Comparison of ENCODE assay signal across 14 cellular contexts in genomic region chr20:32282461-32282860, GRCh38. TPM values are rescaled to one million over a fixed set of nuclear protein-coding genes. Genes with fewer than 3 reads are reported as not detected.
DNase-seq lines count a peak whose midpoint lies in the region; ATAC-seq, FAIRE-seq and TF ChIP-seq lines count a peak whose summit lies in the region.
"Had no signal": no experiment of that assay in that cellular context is flagged by ENCODE, and none has a peak within 500 bp of the region (broad histone marks: within the 10 kb centered on the region; RNA-seq: fewer than 3 reads in every experiment).

No MANE protein-coding gene starts in this region.

- 97% methylated on average over 4 of the region's 4 CpGs for WGBS in HepG2 (ENCODE audit: low lambda C conversion rate)

- no peak for FAIRE-seq in HepG2 (lab: Jason Lieb, UNC)

- H3K27me3 ChIP-seq in HepG2 (ENCODE audit: control insufficient read depth in 1 of 2, insufficient read depth in 2 of 2, low read length in 2 of 2), result no peaks in the 10 kb centered on the region; a peak in 1 of 5 replicates
- H3K27me3 ChIP-seq in GM23338 (ENCODE audit: insufficient read depth), result no peaks in the 10 kb centered on the region
- H3K27me3 ChIP-seq: neural progenitor cell had no signal

- H3K4me1 Mint-ChIP-seq in GM23338, result peaks cover 5% of the 10 kb centered on the region; the same call in 2 of the 3 replicates

- peak; percentile 80 for DNase-seq in COLO668 (lab: John Stamatoyannopoulos, UW; ENCODE audit: unreplicated experiment)
- peak; percentile 89 for DNase-seq in NCI-H1105 (lab: John Stamatoyannopoulos, UW)
- peak; percentile 72 to 76 for DNase-seq in SHP77 (lab: John Stamatoyannopoulos, UW)
- no peak for DNase-seq in HepG2 (ENCODE audit: low spot score)
- no peak for DNase-seq in iPS-NIHi11 (ENCODE audit: low spot score)
- no peak for DNase-seq in NCI-H187 treated with DMSO at 0.1 percent for 48 hours (lab: John Stamatoyannopoulos, UW)
- DNase-seq in GM23338 (ENCODE audit: low spot score), result no peak
- DNase-seq in superior temporal gyrus (ENCODE audit: extremely low spot score), result no peak
- DNase-seq: effector CD4-positive, alpha-beta T cell; EL; HFFc6; NCI-H187 had no signal

- H3K4me3 ChIP-seq in HepG2 (replicated peaks in 1 of 3; ENCODE audit: insufficient read depth in 1 of 3, low read depth in 2 of 3, low read length in 3 of 3) (no peak overlapping the region), GM23338 (no peak overlapping the region)
- H3K4me3 ChIP-seq: neural progenitor cell had no signal

- peaks cover 7 to 15% of the 10 kb centered on the region in 2 experiments; a peak in 4 of 5 replicates for H3K36me3 ChIP-seq in HepG2 (replicated peaks in 1 of 2; ENCODE audit: control insufficient read depth in 1 of 2, insufficient read depth in 2 of 2, low read length in 2 of 2)
- no peaks in the 10 kb centered on the region for H3K36me3 ChIP-seq in GM23338 (ENCODE audit: insufficient read depth)
- H3K36me3 ChIP-seq: neural progenitor cell had no signal

- H3K9me2 ChIP-seq in GM23338 (ENCODE audit: insufficient read depth), result no peaks in the 10 kb centered on the region

- H2AFZ ChIP-seq in HepG2 (ENCODE audit: low read length) (no peak overlapping the region), GM23338 (no peak overlapping the region)
- H2AFZ ChIP-seq: neural progenitor cell had no signal

- H3K9ac ChIP-seq in HepG2 (ENCODE audit: insufficient read depth, low read depth, low read length), result no peak overlapping the region
- H3K9ac ChIP-seq: neural progenitor cell had no signal

- POLR2A ChIA-PET in HepG2 (lab: Yijun Ruan, JAX), result no interaction called here

- TF ChIP-seq CTCF in HepG2 (CRISPR knock-in tag; IDR thresholded peaks at IDR 0.05) (no peak), GM23338 (conservative IDR thresholded peaks at IDR 0.05; ENCODE audit: low read depth in 2 of 2) (no peak)

- CTCF ChIA-PET in HepG2 (lab: Yijun Ruan, JAX; ENCODE audit: low intra/inter-chr PET ratio, low total read pairs), result no interaction called here

- H3K27ac ChIP-seq in HepG2 (ENCODE audit: extremely low read length, insufficient read depth, low read length) (no peak overlapping the region), GM23338 (ENCODE audit: low read depth) (no peak overlapping the region)
- H3K27ac ChIP-seq: neural progenitor cell had no signal

- H3K27me3 Mint-ChIP-seq in GM23338 (ENCODE audit: insufficient read depth, low read depth, poor library complexity), result no peaks in the 10 kb centered on the region

- no peaks in the 10 kb centered on the region; the same call in none of the 2 replicates for H3F3A ChIP-seq in GM23338 (replicated peaks; ENCODE audit: low read depth)

- in situ Hi-C loops in HepG2 (cut with HindIII; ENCODE audit: extremely low pct_ligation_motif_present, low pct_unique_long_range_greater_than_20kb), result no loop called here

- TF ChIP-seq EP300 in HepG2 (IDR thresholded peaks at IDR 0.05; ENCODE audit: low read depth in 2 of 2, low read length in 2 of 2) (no peak), HepG2 (CRISPR knock-in tag; IDR thresholded peaks at IDR 0.05; ENCODE audit: borderline replicate concordance) (no peak)

- no peak for TF ChIP-seq RAD21 in HepG2 (CRISPR knock-in tag; IDR thresholded peaks at IDR 0.05)

- H3K79me2 ChIP-seq in HepG2 (ENCODE audit: insufficient read depth, low read length) (peaks cover 27% of the 10 kb centered on the region), GM23338 (replicated peaks; ENCODE audit: insufficient read depth) (peaks cover 45% of the 10 kb centered on the region)

- intact Hi-C loops in HepG2 (cut with micrococcal nuclease; ENCODE audit: unreplicated experiment), result no loop called here

- ATAC-seq in HepG2 (no peak), GM23338 (no peak)

- BruUV-seq in HepG2 (replicated peaks; lab: Mats Ljungman, UMichigan), result no TSS peak

- H4K20me1 ChIP-seq in HepG2 (ENCODE audit: insufficient read depth, low read length) (no peaks in the 10 kb centered on the region), GM23338 (replicated peaks; ENCODE audit: insufficient read depth) (peaks cover 38% of the 10 kb centered on the region)

- no peak overlapping the region for H3K27ac Mint-ChIP-seq in GM23338
- H3K27ac Mint-ChIP-seq: HFFc6; neural progenitor cell; T-helper 1 cell treated with Interleukin-12 subunit alpha and Interleukin-12 subunit beta and Interleukin-4 antibody, amounts not matched to agents 30 μg/mL and 1 μg/mL, for 36 hours had no signal

- no peaks in the 10 kb centered on the region for H3K9me3 ChIP-seq in HepG2 (ENCODE audit: low read length)

- no peak overlapping the region for H3K4me2 ChIP-seq in HepG2 (ENCODE audit: low read depth, low read length)
- no peak overlapping the region for H3K4me2 ChIP-seq in GM23338
- H3K4me2 ChIP-seq: neural progenitor cell had no signal

- no peak overlapping the region for H3K4me3 Mint-ChIP-seq in GM23338
- H3K4me3 Mint-ChIP-seq: HFFc6; neural progenitor cell; T-helper 1 cell treated with Interleukin-12 subunit alpha and Interleukin-12 subunit beta and Interleukin-4 antibody, amounts not matched to agents 30 μg/mL and 1 μg/mL, for 36 hours had no signal

- no peaks in the 10 kb centered on the region for H3K36me3 Mint-ChIP-seq in GM23338 (ENCODE audit: low read depth)
- H3K36me3 Mint-ChIP-seq: neural progenitor cell had no signal

- H3K4me1 ChIP-seq in HepG2 (ENCODE audit: insufficient read depth, low read length) (peaks cover 54% of the 10 kb centered on the region), GM23338 (ENCODE audit: insufficient read depth) (peaks cover 6% of the 10 kb centered on the region)

- no peak for TF ChIP-seq POLR2A in HepG2 (IDR thresholded peaks at IDR 0.05; ENCODE audit: insufficient read depth in 1 of 2, low read depth in 2 of 2, low read length in 2 of 2)

- no peaks in the 10 kb centered on the region for H3K9me3 Mint-ChIP-seq in GM23338
- H3K9me3 Mint-ChIP-seq: HFFc6; neural progenitor cell; T-helper 1 cell treated with Interleukin-12 subunit alpha and Interleukin-12 subunit beta and Interleukin-4 antibody, amounts not matched to agents 30 μg/mL and 1 μg/mL, for 36 hours had no signal

TF ChIP-seq in HepG2, 621 proteins besides CTCF, POLR2A, EP300 and RAD21 (continues in another document):
- TF ChIP-seq MAFK (conservative IDR thresholded peaks at IDR 0.05 in 1 of 2, IDR thresholded peaks at IDR 0.05 in 1 of 2; ENCODE audit: low read length in 2 of 2) (peak; percentile 29 to 42; a peak in 2 of 4 replicates), CSRNP1 (CRISPR knock-in tag; IDR thresholded peaks at IDR 0.05) (no peak)

RNA-seq across cellular contexts. Expression of gene KIF3B, which starts 5.0 kb away (rescaled TPM):
- total RNA-seq in HepG2 (2016; rRNA removed; fragmentation: Illumina TruSeq; extraction: Trizol), result 28.8 and 36.4 TPM in 2 replicates
- 3.9 and 4.3 TPM in 2 replicates for total RNA-seq in HepG2 (2016; cell fraction: cytosol; rRNA removed; fragmentation: Illumina TruSeq; extraction: Trizol; ENCODE audit: low read depth)
- 28.4 and 33.3 TPM in 2 replicates for total RNA-seq in HepG2 (2016; cell fraction: insoluble cytoplasmic fraction; rRNA removed; fragmentation: Illumina TruSeq; extraction: Trizol)
- total RNA-seq in HepG2 (2016; cell fraction: membrane; rRNA removed; fragmentation: Illumina TruSeq; extraction: Trizol), result 16.8 and 18.5 TPM in 2 replicates
- 18.0 and 21.3 TPM in 2 replicates for total RNA-seq in HepG2 (2016; cell fraction: nucleus; rRNA removed; fragmentation: Illumina TruSeq; extraction: Trizol)
- polyA plus RNA-seq in HepG2 (2011; rRNA removed), result 20.2 and 23.6 TPM in 2 replicates
- polyA plus RNA-seq in HepG2 (2011; cell fraction: cytosol; rRNA removed), result 18.0 and 24.2 TPM in 2 replicates
- 7.7 and 10.1 TPM in 2 replicates for polyA plus RNA-seq in HepG2 (2011; cell fraction: nucleus; rRNA removed)
- polyA plus RNA-seq in HepG2 (2012), result 17.4 and 18.3 TPM in 2 replicates
- 1.1 and 1.5 TPM in 2 replicates for polyA plus RNA-seq in HepG2 (2016; cell fraction: cytosol; fragmentation: Illumina TruSeq; extraction: Trizol; ENCODE audit: low read depth)
- polyA plus RNA-seq in HepG2 (2016; cell fraction: insoluble cytoplasmic fraction; fragmentation: Illumina TruSeq; extraction: Trizol; ENCODE audit: low read depth), result 28.7 and 29.5 TPM in 2 replicates
- 7.8 and 8.4 TPM in 2 replicates for polyA plus RNA-seq in HepG2 (2016; cell fraction: membrane; fragmentation: Illumina TruSeq; extraction: Trizol; ENCODE audit: low read depth)
- 21.9 and 25.1 TPM in 2 replicates for polyA plus RNA-seq in HepG2 (2016; cell fraction: nucleus; fragmentation: Illumina TruSeq; extraction: Trizol; ENCODE audit: insufficient read depth, low read depth)
- 27.4 and 31.9 TPM in 2 replicates for polyA minus RNA-seq in HepG2 (2011; rRNA and poly(A)+ RNA removed; ENCODE audit: low replicate concordance)
- 17.6 and 21.7 TPM in 2 replicates for polyA minus RNA-seq in HepG2 (2011; cell fraction: cytosol; rRNA and poly(A)+ RNA removed)
- polyA minus RNA-seq in HepG2 (2011; cell fraction: nucleus; rRNA and poly(A)+ RNA removed), result 11.7 and 17.7 TPM in 2 replicates
- 22.8 and 23.6 TPM in 2 replicates for total RNA-seq in GM23338 (2014; rRNA removed; shearing (Covaris generic))
- polyA plus RNA-seq in GM23338 (2016; fragmentation: Nextera tagmentation; extraction: Ambion mirVana), result 6.1 TPM in 2 replicates

Comparison
In these comparisons a context has a peak if more than half of its experiments do, and no peak if none do; other contexts are left out.
1. DNase-seq: peak in COLO668 (single experiment), NCI-H1105 (single experiment) and SHP77 (2 of 2); none in HepG2 (single experiment), iPS-NIHi11 (single experiment), NCI-H187 treated with DMSO at 0.1 percent for 48 hours (single experiment), GM23338 (single experiment) and superior temporal gyrus (single experiment).